In the genomic region with DNA sequence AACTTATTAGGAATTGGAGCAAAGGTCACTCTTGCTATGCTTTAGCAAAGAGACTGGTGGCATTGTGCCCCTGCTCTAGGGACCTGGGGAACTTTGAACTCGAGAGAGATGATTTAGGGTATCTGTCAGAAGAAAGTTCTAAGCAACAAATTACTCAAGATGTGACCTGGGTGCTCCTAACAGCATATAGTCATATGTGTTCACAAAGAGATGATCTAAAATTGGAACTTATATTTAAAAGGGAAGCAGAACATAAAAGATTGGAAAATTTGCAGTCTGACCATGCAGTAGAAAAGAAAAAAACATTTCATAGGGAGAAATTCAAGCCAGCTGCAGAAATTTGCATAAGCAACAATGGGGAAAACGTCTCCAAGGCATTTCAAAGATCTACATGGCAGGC, we compare ENCODE assay signal across 28 cellular contexts.
"Had no signal": no experiment of that assay in that cellular context is flagged by ENCODE, and none has a peak within 500 bp of the region (broad histone marks: within the 10 kb centered on the region; RNA-seq: fewer than 3 reads in every experiment).

No MANE protein-coding gene starts in this region.

- H3K27me3 Mint-ChIP-seq: dendritic cell treated with granulocyte-macrophage colony-stimulating factor and Interleukin-4, amounts not matched to agents 40 ng/mL and 50 ng/mL, for 4 days; effector memory CD8-positive, alpha-beta T cell had no signal

- H3K4me3 ChIP-seq: colonic mucosa, coronary artery, dorsolateral prefrontal cortex, esophagus squamous epithelium, gastrocnemius medialis, gastroesophageal sphincter, heart left ventricle, heart right ventricle had no signal

- FAIRE-seq: colon, endometrium, endothelial cell of umbilical vein, frontal cortex had no signal

- H3K27ac ChIP-seq: colonic mucosa, coronary artery, dorsolateral prefrontal cortex, epithelial cell of prostate, esophagus squamous epithelium, foreskin keratinocyte, gastrocnemius medialis, gastroesophageal sphincter, heart left ventricle, heart right ventricle had no signal

- ATAC-seq: effector memory CD8-positive, alpha-beta T cell; esophagus mucosa; foreskin keratinocyte; gastrocnemius medialis; gastroesophageal sphincter; heart left ventricle; heart right ventricle had no signal

- H3K9me3 ChIP-seq: colonic mucosa, gastrocnemius medialis had no signal

- H3K36me3 ChIP-seq: colonic mucosa, esophagus squamous epithelium, gastrocnemius medialis, gastroesophageal sphincter, heart left ventricle had no signal

- DNase-seq: colonic mucosa; cortex of kidney; dermis blood vessel endothelial cell; dorsolateral prefrontal cortex; effector CD4-positive, alpha-beta T cell; effector CD8-positive, alpha-beta T cell; effector memory CD4-positive, alpha-beta T cell; effector memory CD8-positive, alpha-beta T cell; endodermal cell; erythroblast; esophagus squamous epithelium; foreskin fibroblast; foreskin keratinocyte; foreskin melanocyte; gastrocnemius medialis; glutamatergic neuron; head of caudate nucleus; heart left ventricle; heart right ventricle had no signal

- H3K4me1 Mint-ChIP-seq: endodermal cell had no signal

- H3K27ac Mint-ChIP-seq: dendritic cell treated with granulocyte-macrophage colony-stimulating factor and Interleukin-4, amounts not matched to agents 40 ng/mL and 50 ng/mL, for 4 days; effector memory CD8-positive, alpha-beta T cell; endodermal cell had no signal

- H3K4me1 ChIP-seq: colonic mucosa, esophagus squamous epithelium, gastrocnemius medialis, gastroesophageal sphincter had no signal

- H3K27me3 ChIP-seq: colonic mucosa, dorsolateral prefrontal cortex, esophagus squamous epithelium, foreskin keratinocyte, gastrocnemius medialis, gastroesophageal sphincter, heart left ventricle, heart right ventricle had no signal

- H3K4me3 Mint-ChIP-seq: dendritic cell treated with granulocyte-macrophage colony-stimulating factor and Interleukin-4, amounts not matched to agents 40 ng/mL and 50 ng/mL, for 4 days; effector memory CD8-positive, alpha-beta T cell; endodermal cell had no signal
